In genomic region chr17:40018211-40019121, GRCh38 we compare ENCODE assay signal across 10 cellular contexts. TPM values are rescaled to one million over a fixed set of nuclear protein-coding genes. Genes with fewer than 3 reads are reported as not detected.
DNase-seq lines count a peak whose midpoint lies in the region; ATAC-seq, FAIRE-seq and TF ChIP-seq lines count a peak whose summit lies in the region.
"Had no signal": no experiment of that assay in that cellular context is flagged by ENCODE, and none has a peak within 500 bp of the region (broad histone marks: within the 10 kb centered on the region; RNA-seq: fewer than 3 reads in every experiment).

No MANE protein-coding gene starts in this region.

- no peak overlapping the region for H3K4me3 Mint-ChIP-seq in activated naive CD8-positive, alpha-beta T cell treated with anti-CD3 and anti-CD28 coated beads for 36 hours

- H2AK5ac ChIP-seq in H1 (ENCODE audit: low read depth, low read length): peak overlapping the region; percentile 75; the same call in 1 of the 2 replicates

- H3K9me3 Mint-ChIP-seq in activated naive CD8-positive, alpha-beta T cell treated with anti-CD3 and anti-CD28 coated beads for 36 hours: no peaks in the 10 kb centered on the region

- peak overlapping the region; percentile 28 for H4K5ac ChIP-seq in H1 (ENCODE audit: insufficient read length, low read depth, low read length)

- H3K36me3 Mint-ChIP-seq in activated naive CD8-positive, alpha-beta T cell treated with anti-CD3 and anti-CD28 coated beads for 36 hours: peaks cover 10% of the 10 kb centered on the region

- POLR2A ChIA-PET in H1 (lab: Charles Lee; ENCODE audit: partially characterized antibody): interaction anchor here (0.5 to 4.6 kb wide), 24 partner anchors 7 to 398 kb away, joined by 3 to 42 read pairs (median 4); partner anchors contain the start of genes CASC3, MED24, NR1D1 and PSMD3

- no peak overlapping the region for H3K27ac Mint-ChIP-seq in activated naive CD8-positive, alpha-beta T cell treated with anti-CD3 and anti-CD28 coated beads for 36 hours

- peak overlapping the region; percentile 4 for H3K4ac ChIP-seq in H1 (replicated peaks; ENCODE audit: insufficient read length, low read depth, low read length)

- peaks cover 4% of the 10 kb centered on the region for H3K4me1 Mint-ChIP-seq in activated naive CD8-positive, alpha-beta T cell treated with anti-CD3 and anti-CD28 coated beads for 36 hours

- 0 out of 2 replicates have a peak, but pooled peaks cover 2% of the 10 kb centered on the region for H3K79me1 ChIP-seq in H1 (ENCODE audit: low read depth, low read length)

- no peak overlapping the region; the same call in 1 of the 2 replicates for H4K8ac ChIP-seq in H1 (ENCODE audit: extremely low read depth, insufficient read depth, low read length)

- peak overlapping the region; percentile 81 for H3K18ac ChIP-seq in H1 (ENCODE audit: extremely low read depth, low read length)

- H3K9me3 ChIP-seq in H1 (ENCODE audit: insufficient read depth in 2 of 2, low read depth in 1 of 2, low read length in 1 of 2) (no peaks in the 10 kb centered on the region), lower lobe of right lung (no peaks in the 10 kb centered on the region), tibial nerve (no peaks in the 10 kb centered on the region)
- H3K9me3 ChIP-seq: left lung had no signal

- peak overlapping the region; percentile 19 for H2BK120ac ChIP-seq in H1 (replicated peaks; ENCODE audit: low read depth, low read length)

- H2BK5ac ChIP-seq in H1 (ENCODE audit: low read depth, low read length): peak overlapping the region; percentile 88; the same call in 1 of the 2 replicates

- H3K27me3 ChIP-seq in H1 (replicated peaks in 1 of 4; ENCODE audit: control insufficient read depth in 3 of 4, extremely low read depth in 1 of 4, insufficient read depth in 3 of 4, low read length in 3 of 4): peaks cover 0 to 2% (median 0%) of the 10 kb centered on the region in 4 experiments; a peak in 2 of 7 replicates
- no peaks in the 10 kb centered on the region for H3K27me3 ChIP-seq in lower lobe of right lung (ENCODE audit: low read depth)
- no peaks in the 10 kb centered on the region for H3K27me3 ChIP-seq in tibial nerve
- H3K27me3 ChIP-seq: left lung had no signal

- H3K27ac ChIP-seq in H1 (ENCODE audit: low read depth, low read length): peak overlapping the region; percentile 43
- peak overlapping the region; percentile 36 for H3K27ac ChIP-seq in lower lobe of right lung
- H3K27ac ChIP-seq in tibial nerve: peak overlapping the region in 3 of 4 donors; percentile 34 to 78 (median 59)

- H3K14ac ChIP-seq in H1 (ENCODE audit: insufficient read length): no peak overlapping the region

- CTCF ChIA-PET in H1 (lab: Charles Lee; ENCODE audit: partially characterized antibody): interaction anchor here (0.9 to 15.0 kb wide), 17 partner anchors 9 to 101 kb away, joined by 3 to 428 read pairs (median 4); no protein-coding TSS in a partner anchor

- no peaks in the 10 kb centered on the region for H4K20me1 ChIP-seq in H1 (replicated peaks in 1 of 2; ENCODE audit: control insufficient read depth in 1 of 2, insufficient read depth in 2 of 2, low read length in 2 of 2)

- H3K9ac ChIP-seq in H1 (replicated peaks in 1 of 4; ENCODE audit: extremely low read depth in 1 of 4, low read depth in 3 of 4, low read length in 3 of 4): peak overlapping the region in 1 of 4 experiments; percentile 13; a peak in 3 of 7 replicates

- peak overlapping the region; percentile 64; the same call in 1 of the 2 replicates for H2BK12ac ChIP-seq in H1 (ENCODE audit: low read depth, low read length)

- H3K36me3 ChIP-seq in H1 (ENCODE audit: control insufficient read depth in 2 of 4, insufficient read depth in 4 of 4, low read length in 3 of 4): peaks cover 2 to 12% (median 9%) of the 10 kb centered on the region in 4 experiments; a peak in 5 of 8 replicates
- H3K36me3 ChIP-seq in lower lobe of right lung: peaks cover 44% of the 10 kb centered on the region
- H3K36me3 ChIP-seq in tibial nerve: peaks cover 0 to 49% (median 0%) of the 10 kb centered on the region in 3 donors

- H3K4me3 ChIP-seq in H1 (ENCODE audit: extremely low read depth in 1 of 4, insufficient read depth in 2 of 4, low read depth in 3 of 4, low read length in 4 of 4) (peak overlapping the region in 2 of 4 experiments; percentile 5 to 39; a peak in 2 of 8 replicates), lower lobe of right lung (no peak overlapping the region), tibial nerve (no peak overlapping the region)
- H3K4me3 ChIP-seq: left lung had no signal

- H3K79me2 ChIP-seq in H1 (ENCODE audit: control insufficient read depth in 1 of 2, insufficient read depth in 2 of 2, low read length in 2 of 2): no peaks in the 10 kb centered on the region

- no peak overlapping the region for H3K23ac ChIP-seq in H1 (ENCODE audit: insufficient read length)

- peak overlapping the region; percentile 34 for H4K91ac ChIP-seq in H1 (replicated peaks; ENCODE audit: insufficient read length, low read length)

- H2AFZ ChIP-seq in H1 (ENCODE audit: low read length): no peak overlapping the region

- TF ChIP-seq POLR2A in H1 (IDR thresholded peaks at IDR 0.05; ENCODE audit: control extremely low read depth in 1 of 2, low read depth in 2 of 2, low read length in 2 of 2) (no peak), tibial nerve (IDR thresholded peaks at IDR 0.05) (no peak)

- H3K4me1 ChIP-seq in H1 (replicated peaks in 1 of 4; ENCODE audit: control insufficient read depth in 3 of 4, insufficient read depth in 4 of 4, low read length in 3 of 4): peaks cover 0 to 27% (median 18%) of the 10 kb centered on the region in 4 experiments; a peak in 6 of 7 replicates
- peaks cover 87% of the 10 kb centered on the region for H3K4me1 ChIP-seq in lower lobe of right lung
- peaks cover 0 to 72% (median 10%) of the 10 kb centered on the region in 4 donors for H3K4me1 ChIP-seq in tibial nerve

- peak overlapping the region; percentile 95 for H2BK15ac ChIP-seq in H1 (ENCODE audit: low read length)

- H3K56ac ChIP-seq in H1 (replicated peaks; ENCODE audit: insufficient read length, low read depth, low read length): no peak overlapping the region

- H3K27me3 Mint-ChIP-seq in activated naive CD8-positive, alpha-beta T cell treated with anti-CD3 and anti-CD28 coated beads for 36 hours: no peaks in the 10 kb centered on the region

- TF ChIP-seq RAD21 in H1 (IDR thresholded peaks at IDR 0.05 in 1 of 2, conservative IDR thresholded peaks at IDR 0.05 in 1 of 2; ENCODE audit: low read depth in 2 of 2, low read length in 2 of 2): no peak; a peak in 1 of 4 replicates

- H3K4me2 ChIP-seq in H1 (ENCODE audit: insufficient read depth in 1 of 2, low read depth in 2 of 2, low read length in 2 of 2): peak overlapping the region; percentile 57 to 64

- DNase-seq in M059J (ENCODE audit: low read depth) (peak; percentile 69), H1 (ENCODE audit: low read depth in 1 of 2, low spot score in 2 of 2) (peak; percentile 29 to 76), lower lobe of right lung (no peak), tibial nerve (ENCODE audit: low spot score in 2 of 2) (no peak)
- DNase-seq in stimulated activated CD4-positive, alpha-beta T cell treated with anti-CD3 and anti-CD28 coated beads, Interleukin-4, amount 100 ng/mL, for 24 hours: no peak
- DNase-seq in activated naive CD8-positive, alpha-beta T cell treated with anti-CD3 and anti-CD28 coated beads for 36 hours: no peak
- DNase-seq: activated effector memory CD4-positive, alpha-beta T cell treated with anti-CD3 and anti-CD28 coated beads, Interleukin-2, amount 50 U/mL, for 16 hours had no signal

- H3K23me2 ChIP-seq in H1 (ENCODE audit: low read depth, low read length): no peaks in the 10 kb centered on the region; the same call in 1 of the 2 replicates

- intact Hi-C loops in lower lobe of right lung (cut with DNase I): no loop called here

- 36% methylated on average over 12 of the region's 15 CpGs; no CpG with 5 or more reads in 1 of the 2 experiments for WGBS in H1 (ENCODE audit: extremely low coverage in 1 of 2, insufficient coverage in 1 of 2, insufficient read length in 1 of 2, insufficient replicate concordance in 2 of 2, low coverage in 1 of 2, low lambda C conversion rate in 2 of 2, missing lambda C conversion rate in 1 of 2), 2 experiments
- WGBS in tibial nerve, 2 donors: 20 to 30% methylated on average over 14 to 15 of the region's 15 CpGs

- no peak for TF ChIP-seq EP300 in H1 (IDR thresholded peaks at IDR 0.05; ENCODE audit: borderline replicate concordance in 1 of 2, low read depth in 2 of 2, low read length in 2 of 2)
- no peak for TF ChIP-seq EP300 in tibial nerve (IDR thresholded peaks at IDR 0.05)

- ATAC-seq in lower lobe of right lung (no peak), HG03460 (IDR thresholded peaks at IDR 0.05; ENCODE audit: unreplicated experiment) (no peak)
- ATAC-seq: left lung had no signal

- TF ChIP-seq CTCF in H1 (IDR thresholded peaks at IDR 0.05; ENCODE audit: control extremely low read depth in 1 of 3, insufficient read depth in 1 of 3, low read depth in 1 of 3, low read length in 3 of 3) (no peak), lower lobe of right lung (IDR thresholded peaks at IDR 0.05) (no peak), tibial nerve (IDR thresholded peaks at IDR 0.05) (no peak)

- no peak for FAIRE-seq in H1 (lab: Jason Lieb, UNC)

- 0 out of 2 replicates have a peak overlapping the region, but pooled peaks have one; percentile 55 for H2BK20ac ChIP-seq in H1 (ENCODE audit: low read length)

RNA-seq across cellular contexts. Expression of gene CSF3, which starts 3.2 kb away (rescaled TPM):
- not detected in 2 replicates for total RNA-seq in M059J (2014; rRNA removed; shearing (Covaris generic))
- not detected in 2 replicates for total RNA-seq in H1 (2021; fragmentation: NEBNext Ultra II Directional; extraction: Animal tissue kit (Norgen Biotek cat#: 25700))
- 0.03 TPM in 1 of 2 replicates, not detected in the other for polyA plus RNA-seq in H1 (2011; rRNA removed)
- polyA plus RNA-seq in H1 (2011; cell fraction: cytosol; rRNA removed): 0.06 TPM
- not detected for polyA plus RNA-seq in H1 (2011; cell fraction: nucleus; rRNA removed)
- polyA plus RNA-seq in H1 (2012, experiment 1 of 2): not detected in 4 replicates
- polyA plus RNA-seq in H1 (2012, experiment 2 of 2): not detected
- polyA plus RNA-seq in H1 (2013, experiment 1 of 2): not detected
- polyA plus RNA-seq in H1 (2013, experiment 2 of 2): not detected
- not detected in 2 replicates for polyA minus RNA-seq in H1 (2011; rRNA and poly(A)+ RNA removed)
- not detected for polyA minus RNA-seq in H1 (2011; cell fraction: cytosol; rRNA and poly(A)+ RNA removed)
- polyA minus RNA-seq in H1 (2011; cell fraction: nucleus; rRNA and poly(A)+ RNA removed): not detected
- total RNA-seq in lower lobe of right lung (1.9 TPM), tibial nerve (1 to 10 TPM in 1 of 4 donors, under 1 TPM in 1, not detected in 2; 0.59 to 2.1 TPM)
- not detected for total RNA-seq in activated naive CD8-positive, alpha-beta T cell treated with anti-CD3 and anti-CD28 coated beads for 36 hours
- total RNA-seq: subcutaneous adipose tissue had no signal

RNA-seq across cellular contexts. Expression of gene MED24, which starts 35.7 kb away (rescaled TPM):
- total RNA-seq in M059J (2014; rRNA removed; shearing (Covaris generic)): 25.9 and 29.1 TPM in 2 replicates
- 81.7 and 90.6 TPM in 2 replicates for total RNA-seq in H1 (2021; fragmentation: NEBNext Ultra II Directional; extraction: Animal tissue kit (Norgen Biotek cat#: 25700))
- polyA plus RNA-seq in H1 (2011; rRNA removed): 92.7 and 120 TPM in 2 replicates
- polyA plus RNA-seq in H1 (2011; cell fraction: cytosol; rRNA removed): 91.0 TPM
- polyA plus RNA-seq in H1 (2011; cell fraction: nucleus; rRNA removed): 355 TPM
- polyA plus RNA-seq in H1 (2012, experiment 1 of 2): 73.6 to 99.4 TPM (median 93.5 TPM) in 4 replicates
- 83.6 TPM for polyA plus RNA-seq in H1 (2012, experiment 2 of 2)
- 42.8 TPM for polyA plus RNA-seq in H1 (2013, experiment 1 of 2)
- 41.6 TPM for polyA plus RNA-seq in H1 (2013, experiment 2 of 2)
- polyA minus RNA-seq in H1 (2011; rRNA and poly(A)+ RNA removed): 126 and 205 TPM in 2 replicates
- polyA minus RNA-seq in H1 (2011; cell fraction: cytosol; rRNA and poly(A)+ RNA removed): 93.1 TPM
- 141 TPM for polyA minus RNA-seq in H1 (2011; cell fraction: nucleus; rRNA and poly(A)+ RNA removed)
- 59.6 TPM for total RNA-seq in lower lobe of right lung
- 100 to 1,000 TPM in 2 of 4 donors, 10 to 100 TPM in 2; 55.1 to 146 (median 84.6) TPM for total RNA-seq in tibial nerve
- 100 to 1,000 TPM; 103 to 107 TPM for total RNA-seq in activated naive CD8-positive, alpha-beta T cell treated with anti-CD3 and anti-CD28 coated beads for 36 hours

RNA-seq across cellular contexts. Expression of gene PSMD3, which starts 37.9 kb away (rescaled TPM):
- total RNA-seq in M059J (2014; rRNA removed; shearing (Covaris generic)): 138 and 170 TPM in 2 replicates
- 198 TPM in 2 replicates for total RNA-seq in H1 (2021; fragmentation: NEBNext Ultra II Directional; extraction: Animal tissue kit (Norgen Biotek cat#: 25700))
- polyA plus RNA-seq in H1 (2011; rRNA removed): 151 and 182 TPM in 2 replicates
- polyA plus RNA-seq in H1 (2011; cell fraction: cytosol; rRNA removed): 163 TPM
- 205 TPM for polyA plus RNA-seq in H1 (2011; cell fraction: nucleus; rRNA removed)
- 176 to 222 TPM (median 218 TPM) in 4 replicates for polyA plus RNA-seq in H1 (2012, experiment 1 of 2)
- polyA plus RNA-seq in H1 (2012, experiment 2 of 2): 235 TPM
- polyA plus RNA-seq in H1 (2013, experiment 1 of 2): 142 TPM
- polyA plus RNA-seq in H1 (2013, experiment 2 of 2): 143 TPM
- polyA minus RNA-seq in H1 (2011; rRNA and poly(A)+ RNA removed): 133 and 164 TPM in 2 replicates
- polyA minus RNA-seq in H1 (2011; cell fraction: cytosol; rRNA and poly(A)+ RNA removed): 79.9 TPM
- 44.9 TPM for polyA minus RNA-seq in H1 (2011; cell fraction: nucleus; rRNA and poly(A)+ RNA removed)
- total RNA-seq in lower lobe of right lung: 79.3 TPM
- total RNA-seq in tibial nerve: 100 to 1,000 TPM in 1 of 4 donors, 10 to 100 TPM in 3; 64.7 to 109 (median 72.1) TPM
- total RNA-seq in activated naive CD8-positive, alpha-beta T cell treated with anti-CD3 and anti-CD28 coated beads for 36 hours: 100 to 1,000 TPM; 173 to 177 TPM

RNA-seq across cellular contexts. Expression of gene THRA, which starts 44.3 kb away (rescaled TPM):
- 19.2 and 26.7 TPM in 2 replicates for total RNA-seq in M059J (2014; rRNA removed; shearing (Covaris generic))
- total RNA-seq in H1 (2021; fragmentation: NEBNext Ultra II Directional; extraction: Animal tissue kit (Norgen Biotek cat#: 25700)): 10.2 and 11.8 TPM in 2 replicates
- polyA plus RNA-seq in H1 (2011; rRNA removed): 6.4 and 8.2 TPM in 2 replicates
- 7.4 TPM for polyA plus RNA-seq in H1 (2011; cell fraction: cytosol; rRNA removed)
- 13.1 TPM for polyA plus RNA-seq in H1 (2011; cell fraction: nucleus; rRNA removed)
- 7.9 to 11.1 TPM (median 10.1 TPM) in 4 replicates for polyA plus RNA-seq in H1 (2012, experiment 1 of 2)
- polyA plus RNA-seq in H1 (2012, experiment 2 of 2): 7.6 TPM
- 5.0 TPM for polyA plus RNA-seq in H1 (2013, experiment 1 of 2)
- polyA plus RNA-seq in H1 (2013, experiment 2 of 2): 4.5 TPM
- 8.4 and 11.6 TPM in 2 replicates for polyA minus RNA-seq in H1 (2011; rRNA and poly(A)+ RNA removed)
- polyA minus RNA-seq in H1 (2011; cell fraction: cytosol; rRNA and poly(A)+ RNA removed): 6.2 TPM
- 4.3 TPM for polyA minus RNA-seq in H1 (2011; cell fraction: nucleus; rRNA and poly(A)+ RNA removed)
- total RNA-seq in lower lobe of right lung (50.1 TPM), tibial nerve (10 to 100 TPM; 65.4 to 86.1 (median 78.4) TPM)
- 10 to 100 TPM; 11.4 to 12.1 TPM for total RNA-seq in activated naive CD8-positive, alpha-beta T cell treated with anti-CD3 and anti-CD28 coated beads for 36 hours

RNA-seq across cellular contexts. Expression of gene GSDMA, which starts 55.7 kb away (rescaled TPM):
- total RNA-seq in M059J (2014; rRNA removed; shearing (Covaris generic)): not detected in 2 replicates
- not detected in 2 replicates for total RNA-seq in H1 (2021; fragmentation: NEBNext Ultra II Directional; extraction: Animal tissue kit (Norgen Biotek cat#: 25700))
- polyA plus RNA-seq in H1 (2011; rRNA removed): 0.03 and 0.05 TPM in 2 replicates
- not detected for polyA plus RNA-seq in H1 (2011; cell fraction: cytosol; rRNA removed)
- not detected for polyA plus RNA-seq in H1 (2011; cell fraction: nucleus; rRNA removed)
- polyA plus RNA-seq in H1 (2012, experiment 1 of 2): not detected in 4 replicates
- 0.07 TPM for polyA plus RNA-seq in H1 (2012, experiment 2 of 2)
- polyA plus RNA-seq in H1 (2013, experiment 1 of 2): 0.06 TPM
- polyA plus RNA-seq in H1 (2013, experiment 2 of 2): 0.06 TPM
- polyA minus RNA-seq in H1 (2011; rRNA and poly(A)+ RNA removed): 0.44 TPM in 1 of 2 replicates, not detected in the other
- polyA minus RNA-seq in H1 (2011; cell fraction: cytosol; rRNA and poly(A)+ RNA removed): not detected
- not detected for polyA minus RNA-seq in H1 (2011; cell fraction: nucleus; rRNA and poly(A)+ RNA removed)
- total RNA-seq in lower lobe of right lung: 0.62 TPM
- under 1 TPM in 1 of 4 donors, not detected in 3; 0.20 TPM for total RNA-seq in tibial nerve
- under 1 TPM; 0.14 to 0.16 TPM for total RNA-seq in activated naive CD8-positive, alpha-beta T cell treated with anti-CD3 and anti-CD28 coated beads for 36 hours

Comparison
In these comparisons a context has a peak if more than half of its experiments do, and no peak if none do; other contexts are left out.
1. DNase-seq: peak in M059J (single experiment) and H1 (2 of 2); none in lower lobe of right lung (single experiment), tibial nerve (0 of 2), stimulated activated CD4-positive, alpha-beta T cell treated with anti-CD3 and anti-CD28 coated beads, Interleukin-4, amount 100 ng/mL, for 24 hours (single experiment) and activated naive CD8-positive, alpha-beta T cell treated with anti-CD3 and anti-CD28 coated beads for 36 hours (single experiment).
2. Peak in every context shown above with its lines, with median percentiles within 50 percentile points of each other: H3K27ac ChIP-seq.